In genomic region chr4:153603258-153603657, GRCh38 we compare ENCODE assay signal across 27 cellular contexts.
DNase-seq lines count a peak whose midpoint lies in the region; ATAC-seq lines count a peak whose summit lies in the region.
"Had no signal": no experiment of that assay in that cellular context is flagged by ENCODE, and none has a peak within 500 bp of the region (broad histone marks: within the 10 kb centered on the region; RNA-seq: fewer than 3 reads in every experiment).

No MANE protein-coding gene starts in this region.

- H3K27ac Mint-ChIP-seq in activated naive CD4-positive, alpha-beta T cell treated with anti-CD3 and anti-CD28 coated beads, Interleukin-2, amount 50 U/mL, for 72 hours = peak overlapping the region in 1 of 2 donors; percentile 84
- H3K27ac Mint-ChIP-seq: activated naive CD8-positive, alpha-beta T cell had no signal

- H3K27me3 ChIP-seq in stomach smooth muscle (ENCODE audit: control insufficient read depth in 1 of 2, insufficient read depth in 2 of 2, low read length in 2 of 2) = no peaks in the 10 kb centered on the region
- H3K27me3 ChIP-seq: ascending aorta, cardiac muscle cell, colonic mucosa, SJCRH30, transverse colon had no signal

- no peaks in the 10 kb centered on the region for H3K9me3 Mint-ChIP-seq in activated naive CD4-positive, alpha-beta T cell treated with anti-CD3 and anti-CD28 coated beads, Interleukin-2, amount 50 U/mL, for 72 hours
- H3K9me3 Mint-ChIP-seq: naive thymus-derived CD4-positive, alpha-beta T cell; T-cell had no signal

- H3K9ac ChIP-seq in stomach smooth muscle (ENCODE audit: low read length in 2 of 2) = no peak overlapping the region

- H3K4me1 ChIP-seq in stomach smooth muscle (ENCODE audit: control insufficient read depth, insufficient read depth, low read length) = peaks cover 14% of the 10 kb centered on the region
- H3K4me1 ChIP-seq: ascending aorta, colonic mucosa, SJCRH30, transverse colon had no signal

- H3K27ac ChIP-seq in stomach smooth muscle (ENCODE audit: low read length) = peak overlapping the region; percentile 46
- H3K27ac ChIP-seq: ascending aorta, cardiac muscle cell, colonic mucosa, epithelial cell of prostate, psoas muscle, SJCRH30, transverse colon had no signal

- DNase-seq in activated T-cell treated with anti-CD3 and anti-CD28 coated beads for 48 hours (ENCODE audit: low read depth) (peak; percentile 15), SIG-M5 treated with dmso at 0.1 percent for 504 hours (lab: John Stamatoyannopoulos, UW; ENCODE audit: unreplicated experiment) (no peak), GM03348 (ENCODE audit: low spot score) (no peak)
- no peak for DNase-seq in activated T-cell treated with anti-CD3 and anti-CD28 coated beads, Interleukin-2, amount 50 U/mL, for 1 hour
- peak in 1 of 2 donors; percentile 25 for DNase-seq in activated naive CD4-positive, alpha-beta T cell treated with anti-CD3 and anti-CD28 coated beads, Interleukin-2, amount 50 U/mL, for 72 hours (ENCODE audit: low spot score in 2 of 2)
- DNase-seq in stimulated activated CD4-positive, alpha-beta T cell treated with anti-CD3 and anti-CD28 coated beads, Interleukin-2, amount 100 ng/mL, for 24 hours = peak; percentile 40 to 48
- DNase-seq: ACHN; colonic mucosa; effector CD8-positive, alpha-beta T cell; GOT3; islet precursor cell; left ventricle myocardium superior; midbrain; MV-4-11; naive thymus-derived CD4-positive, alpha-beta T cell; NCI-H146; NCI-H2107; NCI-H748 treated with DMSO at 0.1 percent for 48 hours; psoas muscle; SJCRH30; T-cell; transverse colon had no signal

- H3K36me3 Mint-ChIP-seq in activated naive CD4-positive, alpha-beta T cell treated with anti-CD3 and anti-CD28 coated beads, Interleukin-2, amount 50 U/mL, for 72 hours = peaks cover 17 to 44% of the 10 kb centered on the region in 2 donors

- peak; percentile 43 to 70 for ATAC-seq in activated naive CD4-positive, alpha-beta T cell treated with anti-CD3 and anti-CD28 coated beads, Interleukin-2, amount 50 U/mL, for 72 hours
- ATAC-seq: naive thymus-derived CD4-positive, alpha-beta T cell; psoas muscle; T-cell had no signal

- peaks cover 5 to 22% of the 10 kb centered on the region in 2 donors for H3K36me3 ChIP-seq in stomach smooth muscle (ENCODE audit: control insufficient read depth in 2 of 2, insufficient read depth in 2 of 2, low read length in 2 of 2)
- H3K36me3 ChIP-seq: cardiac muscle cell, colonic mucosa had no signal

- no peaks in the 10 kb centered on the region for H3K9me3 ChIP-seq in stomach smooth muscle (ENCODE audit: control insufficient read depth in 2 of 2, low read length in 2 of 2)
- H3K9me3 ChIP-seq: ascending aorta, colonic mucosa, psoas muscle, SJCRH30, transverse colon had no signal

- no peak overlapping the region for H3K4me3 ChIP-seq in stomach smooth muscle (ENCODE audit: low read length in 2 of 2)
- H3K4me3 ChIP-seq: ascending aorta, cardiac muscle cell, colonic mucosa, psoas muscle, SJCRH30, transverse colon had no signal

Comparison
In these comparisons a context has a peak if more than half of its experiments do, and no peak if none do; other contexts are left out.
1. DNase-seq: peak in activated T-cell treated with anti-CD3 and anti-CD28 coated beads for 48 hours (single experiment) and stimulated activated CD4-positive, alpha-beta T cell treated with anti-CD3 and anti-CD28 coated beads, Interleukin-2, amount 100 ng/mL, for 24 hours (2 of 2); none in activated T-cell treated with anti-CD3 and anti-CD28 coated beads, Interleukin-2, amount 50 U/mL, for 1 hour (single experiment), SIG-M5 treated with dmso at 0.1 percent for 504 hours (single experiment) and GM03348 (single experiment).